Comparison of ENCODE assay signal across 17 cellular contexts in genomic region chr3:177705976-177706866, GRCh38.
DNase-seq lines count a peak whose midpoint lies in the region; ATAC-seq and TF ChIP-seq lines count a peak whose summit lies in the region.
"Had no signal": no experiment of that assay in that cellular context is flagged by ENCODE, and none has a peak within 500 bp of the region (broad histone marks: within the 10 kb centered on the region; RNA-seq: fewer than 3 reads in every experiment).

No MANE protein-coding gene starts in this region.

- WGBS in esophagus muscularis mucosa: 54% methylated on average over 4 of the region's 4 CpGs
- 77 to 78% methylated on average over 4 of the region's 4 CpGs for WGBS in lung, 2 donors

- intact Hi-C loops in esophagus muscularis mucosa (cut with DNase I): no loop called here

- CTCF ChIA-PET in activated CD8-positive, alpha-beta memory T cell treated with anti-CD3 and anti-CD28 coated beads, Interleukin-2, amount 10 ng/mL, durations not matched to agents 7 days and 5 days (lab: Charles Lee): no interaction called here

- H3K4me3 ChIP-seq in MG63: no peak overlapping the region
- no peak overlapping the region for H3K4me3 ChIP-seq in esophagus muscularis mucosa
- H3K4me3 ChIP-seq in lung: no peak overlapping the region
- H3K4me3 ChIP-seq: dorsolateral prefrontal cortex had no signal

- no peak overlapping the region for H3K4me3 Mint-ChIP-seq in activated CD8-positive, alpha-beta memory T cell treated with anti-CD3 and anti-CD28 coated beads, Interleukin-2, amount 10 ng/mL, durations not matched to agents 7 days and 5 days
- H3K4me3 Mint-ChIP-seq: activated B cell treated with CpG ODN at 0.5 μM for 24 hours; natural killer cell; stimulated activated memory B cell treated with anti-CD40 and anti-IgM and Interleukin-4, amounts not matched to agents 10 μg/mL and 1 μg/mL and 100 μg/mL, for 72 hours; T-cell had no signal

- no peak for TF ChIP-seq EP300 in esophagus muscularis mucosa (IDR thresholded peaks at IDR 0.05)

- H3K4me1 Mint-ChIP-seq in activated CD8-positive, alpha-beta memory T cell treated with anti-CD3 and anti-CD28 coated beads, Interleukin-2, amount 10 ng/mL, durations not matched to agents 7 days and 5 days: no peaks in the 10 kb centered on the region
- H3K4me1 Mint-ChIP-seq: activated B cell treated with CpG ODN at 0.5 μM for 24 hours; stimulated activated memory B cell treated with anti-CD40 and anti-IgM and Interleukin-4, amounts not matched to agents 10 μg/mL and 1 μg/mL and 100 μg/mL, for 72 hours; T-cell had no signal

- H3K36me3 ChIP-seq in MG63 (no peaks in the 10 kb centered on the region), esophagus muscularis mucosa (no peaks in the 10 kb centered on the region), lung (ENCODE audit: control insufficient read depth in 2 of 2, insufficient read depth in 2 of 2, low read length in 2 of 2) (no peaks in the 10 kb centered on the region)

- H3K27ac Mint-ChIP-seq in activated CD8-positive, alpha-beta memory T cell treated with anti-CD3 and anti-CD28 coated beads, Interleukin-2, amount 10 ng/mL, durations not matched to agents 7 days and 5 days: no peak overlapping the region
- H3K27ac Mint-ChIP-seq: activated B cell treated with CpG ODN at 0.5 μM for 24 hours; natural killer cell; stimulated activated memory B cell treated with anti-CD40 and anti-IgM and Interleukin-4, amounts not matched to agents 10 μg/mL and 1 μg/mL and 100 μg/mL, for 72 hours; T-cell had no signal

- TF ChIP-seq POLR2A in esophagus muscularis mucosa (IDR thresholded peaks at IDR 0.05; ENCODE audit: low read depth): no peak

- no peaks in the 10 kb centered on the region for H3K27me3 Mint-ChIP-seq in activated CD8-positive, alpha-beta memory T cell treated with anti-CD3 and anti-CD28 coated beads, Interleukin-2, amount 10 ng/mL, durations not matched to agents 7 days and 5 days
- H3K27me3 Mint-ChIP-seq: activated B cell treated with CpG ODN at 0.5 μM for 24 hours; stimulated activated memory B cell treated with anti-CD40 and anti-IgM and Interleukin-4, amounts not matched to agents 10 μg/mL and 1 μg/mL and 100 μg/mL, for 72 hours; T-cell had no signal

- peaks cover 14 to 40% (median 24%) of the 10 kb centered on the region in 4 donors for H3K4me1 ChIP-seq in esophagus muscularis mucosa
- H3K4me1 ChIP-seq in lung (ENCODE audit: control insufficient read depth in 2 of 2, insufficient read depth in 2 of 2, low read length in 2 of 2): peaks cover 0 to 4% of the 10 kb centered on the region in 2 donors

- H3K27me3 ChIP-seq in MG63 (no peaks in the 10 kb centered on the region), esophagus muscularis mucosa (no peaks in the 10 kb centered on the region), lung (ENCODE audit: control insufficient read depth, insufficient read depth) (no peaks in the 10 kb centered on the region)
- H3K27me3 ChIP-seq: dorsolateral prefrontal cortex had no signal

- TF ChIP-seq CTCF in esophagus muscularis mucosa (IDR thresholded peaks at IDR 0.05) (no peak), lung (IDR thresholded peaks at IDR 0.05; ENCODE audit: control extremely low read depth, extremely low read depth) (no peak)

- DNase-seq in MG63: peak; percentile 51
- DNase-seq in esophagus muscularis mucosa (ENCODE audit: extremely low spot score): no peak
- peak; percentile 42 for DNase-seq in lung (ENCODE audit: low spot score)
- DNase-seq in smooth muscle cell of the brain vasculature (ENCODE audit: low read depth, low spot score): peak; percentile 52
- no peak for DNase-seq in activated CD8-positive, alpha-beta memory T cell treated with anti-CD3 and anti-CD28 coated beads, Interleukin-2, amount 10 ng/mL, durations not matched to agents 7 days and 5 days
- no peak for DNase-seq in A172 (ENCODE audit: low spot score)
- DNase-seq in hepatic stellate cell (ENCODE audit: low spot score): no peak
- DNase-seq: activated B cell treated with CpG ODN at 0.5 μM for 24 hours; activated effector memory CD4-positive, alpha-beta T cell treated with anti-CD3 and anti-CD28 coated beads, Interleukin-2, amount 50 U/mL, for 16 hours; dorsolateral prefrontal cortex; mammary epithelial cell; natural killer cell; NCI-H1694 treated with DMSO at 0.1 percent for 48 hours; NCI-H774; T-cell had no signal

- peaks cover 2% of the 10 kb centered on the region for H3K9me3 Mint-ChIP-seq in activated CD8-positive, alpha-beta memory T cell treated with anti-CD3 and anti-CD28 coated beads, Interleukin-2, amount 10 ng/mL, durations not matched to agents 7 days and 5 days (ENCODE audit: low read depth)
- H3K9me3 Mint-ChIP-seq: activated B cell treated with CpG ODN at 0.5 μM for 24 hours; natural killer cell; stimulated activated memory B cell treated with anti-CD40 and anti-IgM and Interleukin-4, amounts not matched to agents 10 μg/mL and 1 μg/mL and 100 μg/mL, for 72 hours; T-cell had no signal

- no peaks in the 10 kb centered on the region for H3K36me3 Mint-ChIP-seq in activated CD8-positive, alpha-beta memory T cell treated with anti-CD3 and anti-CD28 coated beads, Interleukin-2, amount 10 ng/mL, durations not matched to agents 7 days and 5 days
- H3K36me3 Mint-ChIP-seq: natural killer cell; stimulated activated memory B cell treated with anti-CD40 and anti-IgM and Interleukin-4, amounts not matched to agents 10 μg/mL and 1 μg/mL and 100 μg/mL, for 72 hours; T-cell had no signal

- H3K27ac ChIP-seq in esophagus muscularis mucosa (replicated peaks in 1 of 4) (peak overlapping the region; percentile 10 to 50 (median 36)), lung (ENCODE audit: low read depth in 1 of 2, low read length in 1 of 2) (peak overlapping the region; percentile 10 to 83)

- H3K9me3 ChIP-seq in MG63 (no peaks in the 10 kb centered on the region), esophagus muscularis mucosa (no peaks in the 10 kb centered on the region), lung (ENCODE audit: control insufficient read depth in 2 of 2, insufficient read depth in 1 of 2, low read length in 1 of 2) (no peaks in the 10 kb centered on the region)

- ATAC-seq in lung (ENCODE audit: insufficient read depth, low FRiP score) (no peak), HG02885 (IDR thresholded peaks at IDR 0.05; ENCODE audit: poor library complexity, unreplicated experiment) (no peak)
- ATAC-seq in activated CD8-positive, alpha-beta memory T cell treated with anti-CD3 and anti-CD28 coated beads, Interleukin-2, amount 10 ng/mL, durations not matched to agents 7 days and 5 days: no peak
- ATAC-seq: natural killer cell; stimulated activated memory B cell treated with anti-CD40 and anti-IgM and Interleukin-4, amounts not matched to agents 10 μg/mL and 1 μg/mL and 100 μg/mL, for 72 hours; T-cell had no signal

Comparison
In these comparisons a context has a peak if more than half of its experiments do, and no peak if none do; other contexts are left out.
1. DNase-seq: peak in MG63 (single experiment), lung (single experiment) and smooth muscle cell of the brain vasculature (single experiment); none in esophagus muscularis mucosa (single experiment), activated CD8-positive, alpha-beta memory T cell treated with anti-CD3 and anti-CD28 coated beads, Interleukin-2, amount 10 ng/mL, durations not matched to agents 7 days and 5 days (single experiment), A172 (single experiment) and hepatic stellate cell (single experiment).